27 cellular contexts compared by ENCODE assay signal in genomic region chr16:9443864-9444263, GRCh38.
"Had no signal": no experiment of that assay in that cellular context is flagged by ENCODE, and none has a peak within 500 bp of the region (broad histone marks: within the 10 kb centered on the region; RNA-seq: fewer than 3 reads in every experiment).

No MANE protein-coding gene starts in this region.

- H3K36me3 ChIP-seq: colonic mucosa, esophagus squamous epithelium, gastrocnemius medialis, gastroesophageal sphincter, heart left ventricle, heart right ventricle had no signal

- H3K27me3 Mint-ChIP-seq: dendritic cell treated with granulocyte-macrophage colony-stimulating factor and Interleukin-4, amounts not matched to agents 40 ng/mL and 50 ng/mL, for 4 days had no signal

- H3K27ac ChIP-seq: colonic mucosa, coronary artery, dorsolateral prefrontal cortex, epithelial cell of prostate, esophagus squamous epithelium, foreskin keratinocyte, gastrocnemius medialis, gastroesophageal sphincter, heart left ventricle, heart right ventricle had no signal

- ATAC-seq: effector memory CD8-positive, alpha-beta T cell; esophagus mucosa; foreskin keratinocyte; gastrocnemius medialis; gastroesophageal sphincter; heart left ventricle; heart right ventricle had no signal

- H3K4me1 ChIP-seq: colonic mucosa, esophagus squamous epithelium, foreskin keratinocyte, gastrocnemius medialis had no signal

- H3K4me3 Mint-ChIP-seq: dendritic cell treated with granulocyte-macrophage colony-stimulating factor and Interleukin-4, amounts not matched to agents 40 ng/mL and 50 ng/mL, for 4 days; effector memory CD8-positive, alpha-beta T cell; endodermal cell had no signal

- DNase-seq: colonic mucosa; cortex of kidney; dermis blood vessel endothelial cell; dorsolateral prefrontal cortex; effector CD4-positive, alpha-beta T cell; effector CD8-positive, alpha-beta T cell; effector memory CD4-positive, alpha-beta T cell; effector memory CD8-positive, alpha-beta T cell; endodermal cell; erythroblast; esophagus squamous epithelium; foreskin fibroblast; foreskin keratinocyte; foreskin melanocyte; gastrocnemius medialis; glutamatergic neuron; heart left ventricle; heart right ventricle had no signal

- H3K27ac Mint-ChIP-seq: dendritic cell treated with granulocyte-macrophage colony-stimulating factor and Interleukin-4, amounts not matched to agents 40 ng/mL and 50 ng/mL, for 4 days; effector memory CD8-positive, alpha-beta T cell; endodermal cell had no signal

- FAIRE-seq: colon, endometrium, endothelial cell of umbilical vein, frontal cortex had no signal

- H3K9me3 ChIP-seq: colonic mucosa, esophagus squamous epithelium, gastrocnemius medialis, gastroesophageal sphincter had no signal

- H3K9me3 Mint-ChIP-seq: endodermal cell had no signal

- H3K4me3 ChIP-seq: colonic mucosa, coronary artery, dorsolateral prefrontal cortex, esophagus squamous epithelium, gastrocnemius medialis, gastroesophageal sphincter, heart left ventricle, heart right ventricle had no signal

- H3K27me3 ChIP-seq: colonic mucosa, foreskin keratinocyte, gastrocnemius medialis, heart left ventricle, heart right ventricle had no signal
